ENCODE assay signal across 14 cellular contexts in the genomic region with DNA sequence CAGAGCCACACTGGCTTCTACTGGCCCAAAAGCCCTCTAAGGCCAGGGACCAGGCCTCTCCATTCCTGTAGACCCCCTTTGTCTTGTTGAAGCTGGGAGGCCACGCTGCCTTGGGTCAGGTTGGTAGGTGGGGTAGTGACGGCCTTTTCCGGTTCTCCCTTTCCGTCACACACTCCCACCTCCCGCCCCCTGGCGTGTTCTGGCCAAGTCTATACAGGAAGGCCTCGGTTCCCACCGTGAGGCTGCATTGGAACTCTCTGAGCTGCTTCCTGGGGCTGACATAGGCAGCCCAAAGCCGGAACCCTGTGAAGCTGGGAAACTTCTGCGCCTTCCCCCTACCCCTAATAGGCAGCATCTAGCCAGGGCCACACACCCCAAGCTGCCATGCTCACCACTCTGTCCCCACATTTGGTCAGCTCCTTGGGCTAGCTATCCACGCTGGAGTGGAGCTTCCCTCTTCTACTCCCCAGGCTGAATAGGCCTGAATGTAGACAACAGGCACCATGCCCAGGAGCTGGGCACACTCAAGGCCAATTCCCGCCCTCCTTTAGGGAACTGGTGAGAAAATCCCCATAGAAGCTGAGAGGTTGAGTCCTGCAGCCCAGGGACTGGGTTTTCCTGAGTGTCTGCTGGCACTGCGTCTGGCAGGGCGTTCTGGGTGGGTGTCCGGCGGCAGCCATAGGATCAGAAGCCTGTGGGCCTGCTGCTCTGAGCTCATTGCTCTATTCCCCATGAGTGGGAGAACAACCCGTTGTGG. TPM values are rescaled to one million over a fixed set of nuclear protein-coding genes. Genes with fewer than 3 reads are reported as not detected.
A peak's percentile ranks its signal among the peaks of the same experiment; 100 is the strongest.
DNase-seq lines count a peak whose midpoint lies in the region; ATAC-seq and TF ChIP-seq lines count a peak whose summit lies in the region.
"Had no signal": no experiment of that assay in that cellular context is flagged by ENCODE, and none has a peak within 500 bp of the region (broad histone marks: within the 10 kb centered on the region; RNA-seq: fewer than 3 reads in every experiment).

No MANE protein-coding gene starts in this region.

- no peaks in the 10 kb centered on the region for H3K9me3 ChIP-seq in breast epithelium
- H3K9me3 ChIP-seq in mammary epithelial cell (replicated peaks; ENCODE audit: insufficient read depth, low read length): no peaks in the 10 kb centered on the region
- peaks cover 0 to 8% (median 0%) of the 10 kb centered on the region in 11 donors for H3K9me3 ChIP-seq in heart right ventricle
- H3K9me3 ChIP-seq in parathyroid adenoma (ENCODE audit: control insufficient read depth, low read length): no peaks in the 10 kb centered on the region
- no peaks in the 10 kb centered on the region for H3K9me3 ChIP-seq in Karpas-422 (ENCODE audit: low read length)
- H3K9me3 ChIP-seq: A549 had no signal

- no TSS peak for BruUV-seq in mammary epithelial cell (replicated peaks; lab: Mats Ljungman, UMichigan)

- no peaks in the 10 kb centered on the region for H3K9me2 ChIP-seq in Karpas-422 (replicated peaks; ENCODE audit: insufficient read depth, low read length)

- H3K4me1 ChIP-seq in breast epithelium (peaks cover 0 to 4% of the 10 kb centered on the region in 2 donors), mammary epithelial cell (ENCODE audit: insufficient read depth, low read length) (no peaks in the 10 kb centered on the region), heart right ventricle (peaks cover 5 to 57% (median 30%) of the 10 kb centered on the region in 9 donors), parathyroid adenoma (peaks cover 7% of the 10 kb centered on the region), Karpas-422 (ENCODE audit: low read length) (peaks cover 20% of the 10 kb centered on the region)

- WGBS in mammary epithelial cell (ENCODE audit: low coverage, missing lambda C conversion rate): 57% methylated on average over 13 of the region's 17 CpGs
- WGBS in heart right ventricle, 2 donors: 59 to 74% methylated on average over 17 of the region's 17 CpGs

- intact Hi-C loops in breast epithelium (cut with DNase I; ENCODE audit: low total_unique reads) (no loop called here), mammary epithelial cell (cut with micrococcal nuclease) (no loop called here), heart right ventricle (cut with DNase I) (loop anchor here in 2 of 10 donors (1.0 to 10.0 kb wide), 2 partner anchors 9 to 84 kb away; no protein-coding TSS in a partner anchor)

- peak overlapping the region in 1 of 3 donors; percentile 45 for H3K4me3 ChIP-seq in breast epithelium
- no peak overlapping the region for H3K4me3 ChIP-seq in mammary epithelial cell (replicated peaks in 1 of 3; ENCODE audit: insufficient read depth in 1 of 3, low read depth in 2 of 3, low read length in 3 of 3)
- H3K4me3 ChIP-seq in heart right ventricle: peak overlapping the region in 2 of 10 donors; percentile 3 to 4
- no peak overlapping the region for H3K4me3 ChIP-seq in parathyroid adenoma (ENCODE audit: low read depth, low read length)
- H3K4me3 ChIP-seq in Karpas-422 (ENCODE audit: low read length): no peak overlapping the region
- H3K4me3 ChIP-seq: A549 had no signal

- H3K27me3 ChIP-seq in breast epithelium (no peaks in the 10 kb centered on the region), mammary epithelial cell (ENCODE audit: insufficient read depth, low read length) (no peaks in the 10 kb centered on the region), heart right ventricle (no peaks in the 10 kb centered on the region), parathyroid adenoma (ENCODE audit: control insufficient read depth, insufficient read depth, low read length) (no peaks in the 10 kb centered on the region), Karpas-422 (ENCODE audit: low read length) (no peaks in the 10 kb centered on the region)

- in situ Hi-C loops in mammary epithelial cell (cut with MboI; ENCODE audit: low sequenced_read_pairs in 2 of 2): no loop called here

- no peak overlapping the region for H3K4me2 ChIP-seq in mammary epithelial cell (ENCODE audit: insufficient read depth, low read depth, low read length)
- H3K4me2 ChIP-seq in parathyroid adenoma (ENCODE audit: low read length): no peak overlapping the region
- H3K4me2 ChIP-seq in Karpas-422 (ENCODE audit: low read depth, low read length, poor library complexity, severe bottlenecking): no peak overlapping the region
- H3K4me2 ChIP-seq: A549 had no signal

- no peaks in the 10 kb centered on the region for H3K36me3 ChIP-seq in breast epithelium
- no peaks in the 10 kb centered on the region for H3K36me3 ChIP-seq in mammary epithelial cell (ENCODE audit: insufficient read depth, low read length)
- no peaks in the 10 kb centered on the region for H3K36me3 ChIP-seq in heart right ventricle
- H3K36me3 ChIP-seq in parathyroid adenoma (ENCODE audit: control insufficient read depth, insufficient read depth, low read length): no peaks in the 10 kb centered on the region
- H3K36me3 ChIP-seq in Karpas-422 (ENCODE audit: insufficient read depth, low read length): no peaks in the 10 kb centered on the region

- TF ChIP-seq POLR2A in breast epithelium (IDR thresholded peaks at IDR 0.05): no peak

- dilution Hi-C loops in mammary epithelial cell (cut with HindIII; ENCODE audit: low sequenced_read_pairs): no loop called here

- H3K79me2 ChIP-seq in mammary epithelial cell (ENCODE audit: insufficient read depth, low read length): no peaks in the 10 kb centered on the region
- H3K79me2 ChIP-seq in parathyroid adenoma: peaks cover 11% of the 10 kb centered on the region
- H3K79me2 ChIP-seq in Karpas-422 (ENCODE audit: low read length): no peaks in the 10 kb centered on the region

- peak; percentile 62 to 89 (median 84) for ATAC-seq in heart right ventricle
- ATAC-seq: A549 had no signal

- H2AFZ ChIP-seq in mammary epithelial cell (ENCODE audit: low read depth, low read length): no peak overlapping the region
- H2AFZ ChIP-seq in parathyroid adenoma: no peak overlapping the region
- H2AFZ ChIP-seq in Karpas-422 (ENCODE audit: low read length): no peak overlapping the region

- peak overlapping the region; percentile 48 to 84 for H3K27ac ChIP-seq in breast epithelium
- H3K27ac ChIP-seq in mammary epithelial cell (ENCODE audit: insufficient read depth, low read depth, low read length): no peak overlapping the region
- peak overlapping the region; percentile 72 to 92 (median 86) for H3K27ac ChIP-seq in heart right ventricle
- H3K27ac ChIP-seq in parathyroid adenoma: peak overlapping the region; percentile 61
- H3K27ac ChIP-seq in Karpas-422 (ENCODE audit: low read length): no peak overlapping the region

- CTCF ChIA-PET in mammary epithelial cell (lab: Charles Lee; ENCODE audit: low non-redundant PET): interaction anchor here (0.5 kb wide), 1 partner anchor 8 kb away, joined by 3 read pairs; no protein-coding TSS in a partner anchor

- no peak for TF ChIP-seq CTCF in breast epithelium (IDR thresholded peaks at IDR 0.05)
- TF ChIP-seq CTCF in mammary epithelial cell (conservative IDR thresholded peaks at IDR 0.05 in 1 of 2, IDR thresholded peaks at IDR 0.05 in 1 of 2; ENCODE audit: extremely low read depth in 1 of 2, insufficient read depth in 1 of 2, low read depth in 1 of 2, low read length in 2 of 2): no peak
- peak in 1 of 9 donors; percentile 15 for TF ChIP-seq CTCF in heart right ventricle (IDR thresholded peaks at IDR 0.05)
- TF ChIP-seq CTCF in parathyroid adenoma (IDR thresholded peaks at IDR 0.05): no peak

- no peak for DNase-seq in breast epithelium (ENCODE audit: low spot score in 2 of 2)
- no peak for DNase-seq in mammary epithelial cell
- DNase-seq in heart right ventricle: peak; percentile 57 to 77
- no peak for DNase-seq in activated CD8-positive, alpha-beta memory T cell treated with anti-CD3 and anti-CD28 coated beads, Interleukin-2, amount 50 U/mL, for 4 hours
- DNase-seq in activated gamma-delta T cell treated with Interleukin-2 at 50 U/mL for 16 hours: no peak
- no peak for DNase-seq in Karpas-422
- no peak for DNase-seq in NCI-H345 (lab: John Stamatoyannopoulos, UW)
- DNase-seq: activated CD8-positive, alpha-beta memory T cell treated with anti-CD3 and anti-CD28 coated beads, Interleukin-2, amount 50 U/mL, for 48 hours; endodermal cell; GOT3; NCI-H146; NCI-H526 treated with DMSO at 0.1 percent for 48 hours had no signal

- H4K20me1 ChIP-seq in mammary epithelial cell (ENCODE audit: insufficient read depth, low read length) (no peaks in the 10 kb centered on the region), Karpas-422 (ENCODE audit: insufficient read depth, low read depth, low read length) (peaks cover 14% of the 10 kb centered on the region; the same call in 1 of the 2 replicates)

- H3K9ac ChIP-seq in mammary epithelial cell (ENCODE audit: insufficient read depth, low read length): no peak overlapping the region
- no peak overlapping the region for H3K9ac ChIP-seq in parathyroid adenoma
- no peak overlapping the region for H3K9ac ChIP-seq in Karpas-422 (ENCODE audit: low read length)

RNA-seq across cellular contexts. Expression of a gene that starts 35.7 kb away (rescaled TPM):
- total RNA-seq in breast epithelium (10 to 100 TPM; 10.7 to 19.7 (median 12.1) TPM), mammary epithelial cell (10 to 100 TPM in 1 of 2 donors, 1 to 10 TPM in 1; 3.5 to 14.5 TPM), heart right ventricle (10 to 100 TPM in 8 of 10 donors, 1 to 10 TPM in 2; 9.4 to 24.0 (median 12.7) TPM)
- polyA plus RNA-seq in mammary epithelial cell (2.4 TPM), heart right ventricle (1 to 10 TPM; 7.2 to 9.0 TPM)
- 7.4 TPM for polyA minus RNA-seq in mammary epithelial cell
- not detected in 2 replicates for total RNA-seq in Karpas-422 (2014; rRNA removed; shearing (Covaris generic); ENCODE audit: low replicate concordance)

Comparison
In these comparisons a context has a peak if more than half of its experiments do, and no peak if none do; other contexts are left out.
1. H3K27ac ChIP-seq: peak in breast epithelium (2 of 2), heart right ventricle (10 of 10) and parathyroid adenoma (single experiment); none in mammary epithelial cell (single experiment) and Karpas-422 (single experiment).
2. DNase-seq: peak in heart right ventricle (2 of 2); none in breast epithelium (0 of 2), mammary epithelial cell (single experiment), activated CD8-positive, alpha-beta memory T cell treated with anti-CD3 and anti-CD28 coated beads, Interleukin-2, amount 50 U/mL, for 4 hours (single experiment), activated gamma-delta T cell treated with Interleukin-2 at 50 U/mL for 16 hours (single experiment), Karpas-422 (single experiment) and NCI-H345 (single experiment).